Comparison of ENCODE assay signal across 22 cellular contexts in genomic region chr9:36289836-36290435, GRCh38. TPM values are rescaled to one million over a fixed set of nuclear protein-coding genes. Genes with fewer than 3 reads are reported as not detected.
DNase-seq lines count a peak whose midpoint lies in the region; ATAC-seq and TF ChIP-seq lines count a peak whose summit lies in the region.
"Had no signal": no experiment of that assay in that cellular context is flagged by ENCODE, and none has a peak within 500 bp of the region (broad histone marks: within the 10 kb centered on the region; RNA-seq: fewer than 3 reads in every experiment).

No MANE protein-coding gene starts in this region.

- H3K4me3 Mint-ChIP-seq in activated T-cell treated with anti-CD3 and anti-CD28 coated beads, Interleukin-2, amount 50 U/mL, for 4 hours, result no peak overlapping the region
- H3K4me3 Mint-ChIP-seq: CD14-positive monocyte; CD4-positive, alpha-beta memory T cell; CD4-positive, CD25-positive, alpha-beta regulatory T cell; CD8-positive, alpha-beta memory T cell had no signal

- DNase-seq in Panc1 (ENCODE audit: low read depth, low spot score), result no peak
- DNase-seq in mesenchymal stem cell, result no peak
- no peak for DNase-seq in activated T-cell treated with anti-CD3 and anti-CD28 coated beads, Interleukin-2, amount 50 U/mL, for 4 hours
- DNase-seq in GM10248 (ENCODE audit: extremely low spot score), result no peak
- DNase-seq: 8988T; ACHN; BE2C; C1 segment of cervical spinal cord; CD4-positive, alpha-beta memory T cell; CD4-positive, CD25-positive, alpha-beta regulatory T cell; CD8-positive, alpha-beta memory T cell; COR-L47; DMS 273 treated with DMSO at 0.1 percent for 48 hours; DMS153; DMS53; DMS79; DND-41; EL; GDM1 had no signal

- H3K4me3 ChIP-seq in Panc1 (ENCODE audit: low read depth in 2 of 2, low read length in 2 of 2) (no peak overlapping the region), mesenchymal stem cell (ENCODE audit: insufficient read depth in 1 of 2, low read depth in 1 of 2, low read length in 2 of 2) (no peak overlapping the region)
- H3K4me3 ChIP-seq: BLaER1 had no signal

- H3K9ac ChIP-seq in mesenchymal stem cell (ENCODE audit: low read length), result no peak overlapping the region
- H3K9ac ChIP-seq: BLaER1 had no signal

- no peak overlapping the region for H2BK15ac ChIP-seq in mesenchymal stem cell (ENCODE audit: low read depth, poor library complexity, severe bottlenecking)

- ATAC-seq in Panc1 (no peak), HG02610 (IDR thresholded peaks at IDR 0.05; ENCODE audit: unreplicated experiment) (no peak)
- no peak for ATAC-seq in activated T-cell treated with anti-CD3 and anti-CD28 coated beads, Interleukin-2, amount 50 U/mL, for 4 hours

- H3K36me3 Mint-ChIP-seq in activated T-cell treated with anti-CD3 and anti-CD28 coated beads, Interleukin-2, amount 50 U/mL, for 4 hours (ENCODE audit: insufficient read depth), result peaks cover 7% of the 10 kb centered on the region
- H3K36me3 Mint-ChIP-seq: CD14-positive monocyte had no signal

- H3K79me1 ChIP-seq in mesenchymal stem cell (replicated peaks; ENCODE audit: low read length, poor library complexity, severe bottlenecking), result no peaks in the 10 kb centered on the region

- no peak overlapping the region for H2BK5ac ChIP-seq in mesenchymal stem cell (ENCODE audit: low read depth, low read length, poor library complexity, severe bottlenecking)

- no peak overlapping the region for H2BK120ac ChIP-seq in mesenchymal stem cell (ENCODE audit: low read depth, low read length)

- no peak overlapping the region for H2AFZ ChIP-seq in mesenchymal stem cell (ENCODE audit: low read depth, low read length)

- no peaks in the 10 kb centered on the region for H3K27me3 Mint-ChIP-seq in activated T-cell treated with anti-CD3 and anti-CD28 coated beads, Interleukin-2, amount 50 U/mL, for 4 hours (ENCODE audit: low read depth)
- H3K27me3 Mint-ChIP-seq: CD4-positive, alpha-beta memory T cell; CD4-positive, CD25-positive, alpha-beta regulatory T cell had no signal

- H3K9me3 Mint-ChIP-seq in activated T-cell treated with anti-CD3 and anti-CD28 coated beads, Interleukin-2, amount 50 U/mL, for 4 hours, result no peaks in the 10 kb centered on the region
- H3K9me3 Mint-ChIP-seq: CD14-positive monocyte; CD4-positive, alpha-beta memory T cell; CD4-positive, CD25-positive, alpha-beta regulatory T cell; CD8-positive, alpha-beta memory T cell had no signal

- no CpG with 5 or more reads among the region's 3 CpGs for WGBS in mesenchymal stem cell

- H3K4me1 Mint-ChIP-seq in activated T-cell treated with anti-CD3 and anti-CD28 coated beads, Interleukin-2, amount 50 U/mL, for 4 hours (ENCODE audit: low read depth), result no peaks in the 10 kb centered on the region
- H3K4me1 Mint-ChIP-seq: CD14-positive monocyte; CD4-positive, alpha-beta memory T cell; CD4-positive, CD25-positive, alpha-beta regulatory T cell; CD8-positive, alpha-beta memory T cell had no signal

- POLR2A ChIA-PET in Panc1 (lab: Charles Lee), result interaction anchor here (1.3 kb wide), 1 partner anchor 36 kb away, joined by 3 read pairs; no protein-coding TSS in a partner anchor
- POLR2A ChIA-PET in GM10248 (lab: Yijun Ruan, JAX), result no interaction called here

- TF ChIP-seq CTCF in Panc1 (IDR thresholded peaks at IDR 0.05) (no peak), GM10248 (IDR thresholded peaks at IDR 0.05; ENCODE audit: control extremely low read depth, extremely low read depth, low read depth, missing control alignments) (no peak)

- H4K91ac ChIP-seq in mesenchymal stem cell (ENCODE audit: low read length), result no peak overlapping the region

- in situ Hi-C loops in Panc1 (cut with HindIII; ENCODE audit: low pct_unique_long_range_greater_than_20kb, low sequenced_read_pairs), result no loop called here

- no TSS peak for BruUV-seq in Panc1 (replicated peaks; lab: Mats Ljungman, UMichigan)

- peak overlapping the region; percentile 59 for H2AK5ac ChIP-seq in mesenchymal stem cell (ENCODE audit: low read length, severe bottlenecking)

- H4K8ac ChIP-seq in mesenchymal stem cell (ENCODE audit: low read length), result no peak overlapping the region

- no peak overlapping the region for H3K18ac ChIP-seq in mesenchymal stem cell (ENCODE audit: low read depth in 1 of 2, low read length in 2 of 2)

- H3K27ac ChIP-seq in Panc1 (ENCODE audit: low read length), result peak overlapping the region; percentile 52
- H3K27ac ChIP-seq in mesenchymal stem cell (ENCODE audit: low read length, poor library complexity, severe bottlenecking), result no peak overlapping the region
- H3K27ac ChIP-seq: BLaER1 had no signal

- H3K36me3 ChIP-seq in Panc1 (ENCODE audit: control insufficient read depth, insufficient read depth, low read length), result no peaks in the 10 kb centered on the region
- H3K36me3 ChIP-seq in mesenchymal stem cell (ENCODE audit: control insufficient read depth in 1 of 2, insufficient read depth in 2 of 2, low read depth in 1 of 2, low read length in 2 of 2), result peaks cover 0 to 4% of the 10 kb centered on the region in 2 experiments
- H3K36me3 ChIP-seq: BE2C, BLaER1 had no signal

- intact Hi-C loops in Panc1 (cut with micrococcal nuclease; ENCODE audit: unreplicated experiment), result no loop called here

- no peaks in the 10 kb centered on the region for H3K27me3 ChIP-seq in Panc1 (ENCODE audit: control insufficient read depth, insufficient read depth, low read length)
- H3K27me3 ChIP-seq in mesenchymal stem cell (ENCODE audit: control insufficient read depth in 1 of 2, insufficient read depth in 1 of 2, low read length in 2 of 2), result no peaks in the 10 kb centered on the region
- H3K27me3 ChIP-seq: BE2C, BLaER1 had no signal

- H3K4ac ChIP-seq in mesenchymal stem cell (ENCODE audit: low read depth in 1 of 2, low read length in 2 of 2), result no peak overlapping the region

- H3K4me2 ChIP-seq in mesenchymal stem cell (ENCODE audit: low read length, poor library complexity, severe bottlenecking), result no peak overlapping the region
- H3K4me2 ChIP-seq: BLaER1 had no signal

- no peak overlapping the region for H3K14ac ChIP-seq in mesenchymal stem cell (ENCODE audit: low read length in 2 of 2)

- H3K9me3 ChIP-seq in Panc1 (ENCODE audit: control insufficient read depth, insufficient read depth, low read depth, low read length) (no peaks in the 10 kb centered on the region), mesenchymal stem cell (ENCODE audit: control insufficient read depth, low read length) (no peaks in the 10 kb centered on the region)
- H3K9me3 ChIP-seq: BE2C, BLaER1 had no signal

- no peak overlapping the region for H2BK12ac ChIP-seq in mesenchymal stem cell (ENCODE audit: low read length in 2 of 2)

- no peak overlapping the region for H3K23ac ChIP-seq in mesenchymal stem cell (ENCODE audit: low read length in 2 of 2)

- CTCF ChIA-PET in Panc1 (lab: Charles Lee) (no interaction called here), GM10248 (lab: Yijun Ruan, JAX) (interaction anchor here (1.0 kb wide), 1 partner anchor 10 kb away, joined by 3 read pairs; no protein-coding TSS in a partner anchor)

- H3K4me1 ChIP-seq in Panc1 (ENCODE audit: control insufficient read depth, insufficient read depth, low read length), result peaks cover 12% of the 10 kb centered on the region; the same call in 1 of the 2 replicates
- peaks cover 14% of the 10 kb centered on the region for H3K4me1 ChIP-seq in mesenchymal stem cell (ENCODE audit: control insufficient read depth, insufficient read depth, low read depth, low read length)
- H3K4me1 ChIP-seq: BE2C, BLaER1 had no signal

RNA-seq across cellular contexts. Expression of gene GNE, which starts 31.7 kb away (rescaled TPM):
- total RNA-seq in Panc1 (2021; ENCODE audit: unreplicated experiment), result 107 TPM
- 67.0 TPM for polyA plus RNA-seq in Panc1 (2012; ENCODE audit: insufficient read length)
- 8.1 TPM for polyA plus RNA-seq in mesenchymal stem cell (2013, experiment 1 of 2)
- polyA plus RNA-seq in mesenchymal stem cell (2013, experiment 2 of 2), result 8.0 TPM
- total RNA-seq in activated T-cell treated with anti-CD3 and anti-CD28 coated beads, Interleukin-2, amount 50 U/mL, for 4 hours, result 10 to 100 TPM; 13.8 to 15.2 (median 14.3) TPM
